Comparison of ENCODE assay signal across 9 cellular contexts in the genomic region with DNA sequence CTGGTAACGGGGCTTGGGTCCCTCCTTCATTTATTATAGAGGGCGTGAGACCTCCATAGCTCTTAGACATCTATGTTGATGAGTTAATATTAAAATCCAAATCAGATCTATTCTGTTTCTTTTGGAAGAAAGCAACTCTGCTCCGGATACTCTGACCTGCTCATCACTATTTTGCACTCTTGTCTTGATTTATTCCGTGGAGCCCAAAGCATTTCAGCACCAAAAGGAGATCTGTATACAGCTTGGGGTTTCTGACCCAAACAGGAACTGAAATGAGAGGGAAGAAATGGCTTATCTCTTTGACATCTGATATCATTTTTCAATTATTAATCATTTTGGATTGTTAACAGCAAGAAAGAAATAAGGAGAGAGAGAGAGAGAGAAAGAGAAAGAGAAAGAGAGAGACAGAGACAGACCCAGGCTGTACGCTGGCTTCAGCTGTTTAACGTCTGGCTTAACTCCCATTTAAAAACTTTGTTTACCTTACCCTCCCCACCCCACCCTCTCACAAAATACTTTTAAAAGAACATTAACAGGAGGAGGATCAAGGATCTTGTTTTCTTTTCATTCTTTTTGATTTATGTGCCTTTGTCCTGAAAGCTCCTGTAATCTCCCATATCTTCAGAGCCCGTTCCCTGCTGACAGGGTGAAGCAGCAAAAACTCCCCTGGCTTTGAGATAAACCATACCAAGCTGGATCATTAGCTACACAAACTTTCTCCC.
DNase-seq lines count a peak whose midpoint lies in the region; ATAC-seq, FAIRE-seq and TF ChIP-seq lines count a peak whose summit lies in the region.
"Had no signal": no experiment of that assay in that cellular context is flagged by ENCODE, and none has a peak within 500 bp of the region (broad histone marks: within the 10 kb centered on the region; RNA-seq: fewer than 3 reads in every experiment).

No MANE protein-coding gene starts in this region.

- no peak for TF ChIP-seq POLR2A in uterus (IDR thresholded peaks at IDR 0.05)

- peaks cover 0 to 8% of the 10 kb centered on the region in 2 donors for H3K4me1 ChIP-seq in uterus

- no peaks in the 10 kb centered on the region for H3K36me3 ChIP-seq in uterus

- FAIRE-seq in endometrium (lab: Jason Lieb, UNC): peak; percentile 66

- peak; percentile 64 for ATAC-seq in activated CD8-positive, alpha-beta memory T cell treated with anti-CD3 and anti-CD28 coated beads, Interleukin-2, amount 10 ng/mL, durations not matched to agents 7 days and 5 days

- H3K9me3 ChIP-seq in uterus: no peaks in the 10 kb centered on the region

- no peaks in the 10 kb centered on the region for H3K27me3 ChIP-seq in uterus

- intact Hi-C loops in uterus (cut with DNase I; ENCODE audit: low total_unique reads): no loop called here

- H3K27me3 Mint-ChIP-seq in activated CD8-positive, alpha-beta memory T cell treated with anti-CD3 and anti-CD28 coated beads, Interleukin-2, amount 10 ng/mL, durations not matched to agents 7 days and 5 days: peaks cover 4% of the 10 kb centered on the region

- no peaks in the 10 kb centered on the region for H3K9me3 Mint-ChIP-seq in activated CD8-positive, alpha-beta memory T cell treated with anti-CD3 and anti-CD28 coated beads, Interleukin-2, amount 10 ng/mL, durations not matched to agents 7 days and 5 days (ENCODE audit: low read depth)

- DNase-seq in activated CD8-positive, alpha-beta memory T cell treated with anti-CD3 and anti-CD28 coated beads, Interleukin-2, amount 10 ng/mL, durations not matched to agents 7 days and 5 days: no peak
- DNase-seq in activated CD8-positive, alpha-beta memory T cell treated with anti-CD3 and anti-CD28 coated beads, Interleukin-2, amount 50 U/mL, for 48 hours: no peak
- peak; percentile 51 for DNase-seq in myocyte (ENCODE audit: low read depth)
- DNase-seq in uterus: peak in 1 of 2 donors; percentile 72
- no peak for DNase-seq in NCI-H510A treated with DMSO at 0.1 percent for 48 hours (lab: John Stamatoyannopoulos, UW)
- DNase-seq in hypothalamus (lab: John Stamatoyannopoulos, UW): no peak
- DNase-seq in activated naive CD4-positive, alpha-beta T cell treated with Interleukin-2 at 50 U/mL for 16 hours: no peak
- DNase-seq: activated T-cell treated with anti-CD3 and anti-CD28 coated beads for 4 hours had no signal

- H3K36me3 Mint-ChIP-seq in activated CD8-positive, alpha-beta memory T cell treated with anti-CD3 and anti-CD28 coated beads, Interleukin-2, amount 10 ng/mL, durations not matched to agents 7 days and 5 days: no peaks in the 10 kb centered on the region

- H3K4me3 ChIP-seq in uterus: peak overlapping the region in 1 of 2 donors; percentile 8

- peak overlapping the region; percentile 82 to 84 for H3K27ac ChIP-seq in uterus

- H3K27ac Mint-ChIP-seq in activated CD8-positive, alpha-beta memory T cell treated with anti-CD3 and anti-CD28 coated beads, Interleukin-2, amount 10 ng/mL, durations not matched to agents 7 days and 5 days: peak overlapping the region; percentile 75

- no peak for TF ChIP-seq CTCF in uterus (IDR thresholded peaks at IDR 0.05)

- CTCF ChIA-PET in activated CD8-positive, alpha-beta memory T cell treated with anti-CD3 and anti-CD28 coated beads, Interleukin-2, amount 10 ng/mL, durations not matched to agents 7 days and 5 days (lab: Charles Lee): no interaction called here

- H3K4me1 Mint-ChIP-seq in activated CD8-positive, alpha-beta memory T cell treated with anti-CD3 and anti-CD28 coated beads, Interleukin-2, amount 10 ng/mL, durations not matched to agents 7 days and 5 days: peaks cover 5% of the 10 kb centered on the region

- H3K4me3 Mint-ChIP-seq in activated CD8-positive, alpha-beta memory T cell treated with anti-CD3 and anti-CD28 coated beads, Interleukin-2, amount 10 ng/mL, durations not matched to agents 7 days and 5 days: peak overlapping the region; percentile 64
